9 cellular contexts compared by ENCODE assay signal in the genomic region with DNA sequence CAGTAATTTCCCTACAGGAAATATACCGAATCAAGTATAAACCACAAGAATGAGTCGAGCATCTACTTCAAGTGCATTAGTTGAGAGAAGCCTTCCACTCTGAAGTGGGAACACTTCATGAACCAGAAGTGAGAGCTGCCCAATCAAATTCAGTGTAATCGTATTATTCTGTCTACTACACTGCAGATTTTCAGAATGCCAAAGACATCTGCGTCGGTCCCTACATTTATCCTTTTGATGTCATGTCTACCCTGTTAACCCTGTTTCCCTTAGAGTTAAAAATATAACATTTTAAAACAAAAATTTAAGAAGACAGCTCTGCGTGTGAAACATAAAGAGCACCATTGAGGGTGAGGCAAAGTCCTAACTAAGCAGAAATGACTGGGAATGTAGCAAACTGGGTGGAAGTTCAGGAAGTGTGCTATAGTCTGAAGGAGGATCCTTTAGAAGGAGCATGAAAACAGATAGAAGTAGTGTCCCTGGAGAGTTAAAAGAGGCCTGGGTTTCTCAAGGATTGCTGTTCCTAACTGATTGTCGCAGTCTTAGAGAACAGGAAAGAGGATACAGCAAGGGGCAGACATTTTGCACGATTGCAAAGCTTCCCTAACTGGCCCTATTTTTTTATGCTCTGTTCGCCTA.
DNase-seq lines count a peak whose midpoint lies in the region; ATAC-seq, FAIRE-seq and TF ChIP-seq lines count a peak whose summit lies in the region.
"Had no signal": no experiment of that assay in that cellular context is flagged by ENCODE, and none has a peak within 500 bp of the region (broad histone marks: within the 10 kb centered on the region; RNA-seq: fewer than 3 reads in every experiment).

No MANE protein-coding gene starts in this region.

- DNase-seq in AML-193 (lab: John Stamatoyannopoulos, UW) (peak; percentile 71 to 75), RCC 7860 (ENCODE audit: low spot score) (peak; percentile 41), neural crest cell (ENCODE audit: low read depth, low spot score) (no peak), HPDE6-E6E7 (ENCODE audit: extremely low spot score) (no peak), HuH-7 (ENCODE audit: low spot score) (no peak)
- DNase-seq in effector memory CD4-positive, alpha-beta T cell, result no peak

- no peaks in the 10 kb centered on the region for H3K9me3 Mint-ChIP-seq in neural crest cell

- no peaks in the 10 kb centered on the region for H3K9me3 ChIP-seq in effector memory CD4-positive, alpha-beta T cell (ENCODE audit: control insufficient read depth, low read length)

- peaks cover 36% of the 10 kb centered on the region for H3K4me1 Mint-ChIP-seq in neural crest cell

- H3K27ac ChIP-seq in effector memory CD4-positive, alpha-beta T cell (ENCODE audit: insufficient read depth, low read length, poor library complexity, severe bottlenecking), result peak overlapping the region; percentile 27
- H3K27ac ChIP-seq: epithelial cell of prostate had no signal

- peaks cover 4% of the 10 kb centered on the region for H3K4me1 ChIP-seq in effector memory CD4-positive, alpha-beta T cell (ENCODE audit: control insufficient read depth, insufficient read depth, low read length, poor library complexity, severe bottlenecking)

- H3K4me3 ChIP-seq in effector memory CD4-positive, alpha-beta T cell (ENCODE audit: insufficient read depth, low read depth, low read length, poor library complexity, severe bottlenecking), result no peak overlapping the region

- H3K36me3 ChIP-seq in effector memory CD4-positive, alpha-beta T cell (ENCODE audit: control insufficient read depth, insufficient read depth, low read length), result no peaks in the 10 kb centered on the region

- peak overlapping the region; percentile 92 for H3K27ac Mint-ChIP-seq in neural crest cell (ENCODE audit: unreplicated experiment)

- H3K36me3 Mint-ChIP-seq in neural crest cell (ENCODE audit: low read depth), result no peaks in the 10 kb centered on the region

- H3K4me3 Mint-ChIP-seq in neural crest cell, result peak overlapping the region; percentile 75

- no peaks in the 10 kb centered on the region for H3K27me3 ChIP-seq in effector memory CD4-positive, alpha-beta T cell (replicated peaks; ENCODE audit: control insufficient read depth, insufficient read depth, low read length, poor library complexity, severe bottlenecking)

- TF ChIP-seq CTCF in neural crest cell (conservative IDR thresholded peaks at IDR 0.05), result no peak

- ATAC-seq in GM19025 (IDR thresholded peaks at IDR 0.05; ENCODE audit: low read depth, unreplicated experiment) (peak; percentile 42), HG03196 (IDR thresholded peaks at IDR 0.05; ENCODE audit: unreplicated experiment) (peak; percentile 54)

- H3K27me3 Mint-ChIP-seq in neural crest cell (ENCODE audit: low read depth), result no peaks in the 10 kb centered on the region

- peak; percentile 83 for FAIRE-seq in RCC 7860 (lab: Jason Lieb, UNC)

Comparison
In these comparisons a context has a peak if more than half of its experiments do, and no peak if none do; other contexts are left out.
1. DNase-seq: peak in AML-193 (2 of 2) and RCC 7860 (single experiment); none in effector memory CD4-positive, alpha-beta T cell (0 of 3), neural crest cell (single experiment), HPDE6-E6E7 (single experiment) and HuH-7 (single experiment).